22 cellular contexts compared by ENCODE assay signal in genomic region chr3:193776626-193777025, GRCh38.
A peak's percentile ranks its signal among the peaks of the same experiment; 100 is the strongest.
DNase-seq lines count a peak whose midpoint lies in the region; ATAC-seq and TF ChIP-seq lines count a peak whose summit lies in the region.
"Had no signal": no experiment of that assay in that cellular context is flagged by ENCODE, and none has a peak within 500 bp of the region (broad histone marks: within the 10 kb centered on the region; RNA-seq: fewer than 3 reads in every experiment).

No MANE protein-coding gene starts in this region.

- peak; percentile 57 for ATAC-seq in HG03175 (IDR thresholded peaks at IDR 0.05; ENCODE audit: unreplicated experiment)
- ATAC-seq in activated B cell treated with CpG ODN at 0.5 μM for 24 hours (ENCODE audit: low read depth): peak; percentile 52
- ATAC-seq in GM18511 (IDR thresholded peaks at IDR 0.05; ENCODE audit: unreplicated experiment): no peak
- ATAC-seq: gastrocnemius medialis, left cardiac atrium had no signal

- CTCF ChIA-PET in activated naive CD4-positive, alpha-beta T cell treated with anti-CD3 and anti-CD28 coated beads, Interleukin-2, amount 10 ng/mL, durations not matched to agents 7 days and 5 days (lab: Charles Lee): interaction anchor here (1.2 to 5.4 kb wide), 4 partner anchors 7 to 568 kb away, joined by 3 to 35 read pairs (median 5); no protein-coding TSS in a partner anchor
- CTCF ChIA-PET in activated B cell treated with CpG ODN at 0.5 μM for 24 hours (lab: Charles Lee): interaction anchor here (0.9 kb wide), 1 partner anchor 362 kb away, joined by 3 read pairs; no protein-coding TSS in a partner anchor

- intact Hi-C loops in activated B cell treated with CpG ODN at 0.5 μM for 24 hours (cut with micrococcal nuclease): loop anchor here (2.0 kb wide), 1 partner anchor 112 kb away; no protein-coding TSS in a partner anchor

- POLR2A ChIA-PET in activated B cell treated with CpG ODN at 0.5 μM for 24 hours (lab: Charles Lee): interaction anchor here (1.0 kb wide), 1 partner anchor 355 kb away, joined by 3 read pairs; no protein-coding TSS in a partner anchor

- no peak overlapping the region for H3K27ac Mint-ChIP-seq in activated naive CD4-positive, alpha-beta T cell treated with anti-CD3 and anti-CD28 coated beads, Interleukin-2, amount 10 ng/mL, durations not matched to agents 7 days and 5 days
- no peak overlapping the region for H3K27ac Mint-ChIP-seq in activated B cell treated with CpG ODN at 0.5 μM for 24 hours

- peaks cover 47% of the 10 kb centered on the region for H3K27me3 Mint-ChIP-seq in activated naive CD4-positive, alpha-beta T cell treated with anti-CD3 and anti-CD28 coated beads, Interleukin-2, amount 10 ng/mL, durations not matched to agents 7 days and 5 days
- H3K27me3 Mint-ChIP-seq in activated B cell treated with CpG ODN at 0.5 μM for 24 hours: peaks cover 39% of the 10 kb centered on the region

- peaks cover 34% of the 10 kb centered on the region for H3K4me1 Mint-ChIP-seq in activated naive CD4-positive, alpha-beta T cell treated with anti-CD3 and anti-CD28 coated beads, Interleukin-2, amount 10 ng/mL, durations not matched to agents 7 days and 5 days
- H3K4me1 Mint-ChIP-seq in activated B cell treated with CpG ODN at 0.5 μM for 24 hours: peaks cover 17% of the 10 kb centered on the region

- H3K9me3 Mint-ChIP-seq in activated naive CD4-positive, alpha-beta T cell treated with anti-CD3 and anti-CD28 coated beads, Interleukin-2, amount 10 ng/mL, durations not matched to agents 7 days and 5 days: no peaks in the 10 kb centered on the region
- no peaks in the 10 kb centered on the region for H3K9me3 Mint-ChIP-seq in activated B cell treated with CpG ODN at 0.5 μM for 24 hours

- peak; percentile 38 for DNase-seq in activated naive CD4-positive, alpha-beta T cell treated with anti-CD3 and anti-CD28 coated beads, Interleukin-2, amount 10 ng/mL, durations not matched to agents 7 days and 5 days
- DNase-seq in activated naive CD4-positive, alpha-beta T cell treated with anti-CD3 and anti-CD28 coated beads, Interleukin-2, amount 50 U/mL, for 16 hours: no peak
- DNase-seq in activated B cell treated with CpG ODN at 0.5 μM for 24 hours (no peak), NCI-H1417 treated with DMSO at 0.1 percent for 48 hours (lab: John Stamatoyannopoulos, UW) (no peak), NCI-H1694 (lab: John Stamatoyannopoulos, UW) (no peak), amniotic stem cell (lab: John Stamatoyannopoulos, UW) (no peak)
- DNase-seq: ACHN; adrenal gland; DND-41; dorsolateral prefrontal cortex; erythroblast; gastrocnemius medialis; left cardiac atrium; midbrain; NCI-H1694 treated with DMSO at 0.1 percent for 48 hours; NCI-H345; retina; RPMI8226; stimulated activated naive CD4-positive, alpha-beta T cell treated with Interleukin-2 at 50 U/mL for 16 hours; transverse colon had no signal

- no peak for TF ChIP-seq CTCF in activated B cell treated with CpG ODN at 0.5 μM for 24 hours (IDR thresholded peaks at IDR 0.05)

- H3K36me3 Mint-ChIP-seq in activated naive CD4-positive, alpha-beta T cell treated with anti-CD3 and anti-CD28 coated beads, Interleukin-2, amount 10 ng/mL, durations not matched to agents 7 days and 5 days: no peaks in the 10 kb centered on the region
- H3K36me3 Mint-ChIP-seq in activated B cell treated with CpG ODN at 0.5 μM for 24 hours (ENCODE audit: low read depth): no peaks in the 10 kb centered on the region

- H3K4me3 Mint-ChIP-seq in activated naive CD4-positive, alpha-beta T cell treated with anti-CD3 and anti-CD28 coated beads, Interleukin-2, amount 10 ng/mL, durations not matched to agents 7 days and 5 days: peak overlapping the region; percentile 27
- peak overlapping the region; percentile 49 for H3K4me3 Mint-ChIP-seq in activated B cell treated with CpG ODN at 0.5 μM for 24 hours
